In the genomic region with DNA sequence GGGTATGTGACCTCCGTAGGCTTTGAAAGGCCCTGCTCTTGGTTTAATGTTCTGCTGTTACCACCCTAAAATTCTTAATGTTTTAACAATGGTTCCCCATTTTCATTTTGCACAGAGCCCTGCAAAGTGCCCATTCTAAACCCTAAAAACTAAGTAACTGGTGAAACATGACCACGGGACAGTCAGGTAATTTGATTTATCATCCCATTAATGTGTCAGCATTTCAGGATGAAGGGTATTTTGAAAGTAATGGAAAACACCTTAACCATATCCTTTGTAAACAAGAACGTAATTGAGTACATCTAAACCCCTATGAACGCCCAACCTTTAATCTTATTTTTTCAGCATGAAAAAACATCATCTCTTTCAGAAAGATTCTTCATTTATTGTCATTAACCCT, we compare ENCODE assay signal across 27 cellular contexts. TPM values are rescaled to one million over a fixed set of nuclear protein-coding genes. Genes with fewer than 3 reads are reported as not detected.
A peak's percentile ranks its signal among the peaks of the same experiment; 100 is the strongest.
DNase-seq lines count a peak whose midpoint lies in the region; TF ChIP-seq lines count a peak whose summit lies in the region.
"Had no signal": no experiment of that assay in that cellular context is flagged by ENCODE, and none has a peak within 500 bp of the region (broad histone marks: within the 10 kb centered on the region; RNA-seq: fewer than 3 reads in every experiment).

No MANE protein-coding gene starts in this region.

- H3K27ac ChIP-seq in breast epithelium (no peak overlapping the region), mucosa of rectum (ENCODE audit: low read depth in 2 of 2, low read length in 2 of 2) (peak overlapping the region; percentile 59 to 62), substantia nigra (ENCODE audit: low read depth, low read length, poor library complexity, severe bottlenecking) (no peak overlapping the region), ascending aorta (no peak overlapping the region)
- H3K27ac ChIP-seq: 22Rv1, KMS-11, upper lobe of left lung, WERI-Rb-1 had no signal

- TF ChIP-seq CTCF in MCF 10A (IDR thresholded peaks at IDR 0.05; ENCODE audit: unreplicated experiment) (no peak), breast epithelium (IDR thresholded peaks at IDR 0.05) (no peak), chondrocyte (IDR thresholded peaks at IDR 0.05) (no peak), type B pancreatic cell (conservative IDR thresholded peaks at IDR 0.05) (no peak), ascending aorta (IDR thresholded peaks at IDR 0.05) (no peak)

- H3K36me3 ChIP-seq in breast epithelium, result no peaks in the 10 kb centered on the region
- H3K36me3 ChIP-seq in mucosa of rectum (ENCODE audit: control insufficient read depth in 2 of 2, insufficient read depth in 2 of 2, low read length in 2 of 2), result no peaks in the 10 kb centered on the region
- H3K36me3 ChIP-seq in ascending aorta, result no peaks in the 10 kb centered on the region
- H3K36me3 ChIP-seq: right atrium auricular region, upper lobe of left lung, WERI-Rb-1 had no signal

- POLR2A ChIA-PET in MCF 10A (lab: Yijun Ruan, JAX), result interaction anchor here (0.5 to 10.1 kb wide), 12 partner anchors 10 to 182 kb away, joined by 3 to 101 read pairs (median 4); no protein-coding TSS in a partner anchor

- peak overlapping the region; percentile 93 for H3K27ac Mint-ChIP-seq in MCF 10A (ENCODE audit: low read depth, unreplicated experiment)
- peak overlapping the region; percentile 73 for H3K27ac Mint-ChIP-seq in chondrocyte (ENCODE audit: unreplicated experiment)
- H3K27ac Mint-ChIP-seq in type B pancreatic cell, result peak overlapping the region; percentile 85
- H3K27ac Mint-ChIP-seq: activated CD4-positive, alpha-beta T cell treated with anti-CD3 and anti-CD28 coated beads, Interleukin-2, amount 10 ng/mL, durations not matched to agents 7 days and 5 days; activated CD8-positive, alpha-beta memory T cell treated with anti-CD3 and anti-CD28 coated beads, Interleukin-2, amount 10 ng/mL, durations not matched to agents 7 days and 5 days; activated naive CD4-positive, alpha-beta T cell treated with anti-CD3 and anti-CD28 coated beads, Interleukin-2, amount 10 ng/mL, durations not matched to agents 7 days and 5 days; CD4-positive, alpha-beta T cell; GM23338; natural killer cell had no signal

- CTCF ChIA-PET in MCF 10A (lab: Yijun Ruan, JAX), result interaction anchor here (0.5 to 2.0 kb wide), 11 partner anchors 8 to 410 kb away, joined by 3 to 12 read pairs (median 3); a partner anchor contains a TSS

- BruUV-seq in MCF 10A (replicated peaks; lab: Mats Ljungman, UMichigan), result TSS peak; percentile 86

- H3K9me3 Mint-ChIP-seq in MCF 10A (ENCODE audit: unreplicated experiment) (peaks cover 12% of the 10 kb centered on the region), chondrocyte (ENCODE audit: low read depth) (no peaks in the 10 kb centered on the region), type B pancreatic cell (no peaks in the 10 kb centered on the region)
- H3K9me3 Mint-ChIP-seq: activated CD4-positive, alpha-beta T cell treated with anti-CD3 and anti-CD28 coated beads, Interleukin-2, amount 10 ng/mL, durations not matched to agents 7 days and 5 days; activated naive CD4-positive, alpha-beta T cell treated with anti-CD3 and anti-CD28 coated beads, Interleukin-2, amount 10 ng/mL, durations not matched to agents 7 days and 5 days; CD4-positive, alpha-beta T cell; GM23338; natural killer cell had no signal

- H3K4me1 Mint-ChIP-seq in MCF 10A (ENCODE audit: insufficient read depth, unreplicated experiment) (peaks cover 65% of the 10 kb centered on the region), chondrocyte (ENCODE audit: low read depth) (peaks cover 83% of the 10 kb centered on the region), type B pancreatic cell (ENCODE audit: unreplicated experiment) (peaks cover 17% of the 10 kb centered on the region)
- H3K4me1 Mint-ChIP-seq: activated CD4-positive, alpha-beta T cell treated with anti-CD3 and anti-CD28 coated beads, Interleukin-2, amount 10 ng/mL, durations not matched to agents 7 days and 5 days; activated CD8-positive, alpha-beta memory T cell treated with anti-CD3 and anti-CD28 coated beads, Interleukin-2, amount 10 ng/mL, durations not matched to agents 7 days and 5 days; activated naive CD4-positive, alpha-beta T cell treated with anti-CD3 and anti-CD28 coated beads, Interleukin-2, amount 10 ng/mL, durations not matched to agents 7 days and 5 days; GM23338; natural killer cell had no signal

- H3K27me3 Mint-ChIP-seq in MCF 10A (ENCODE audit: insufficient read depth, unreplicated experiment) (no peaks in the 10 kb centered on the region), chondrocyte (ENCODE audit: low read depth) (no peaks in the 10 kb centered on the region), type B pancreatic cell (peaks cover 5% of the 10 kb centered on the region)
- H3K27me3 Mint-ChIP-seq: CD4-positive, alpha-beta T cell had no signal

- H3K4me1 ChIP-seq in breast epithelium (no peaks in the 10 kb centered on the region), mucosa of rectum (ENCODE audit: control insufficient read depth in 2 of 2, insufficient read depth in 2 of 2, low read length in 2 of 2) (peaks cover 3% of the 10 kb centered on the region in 2 donors), ascending aorta (peaks cover 5 to 22% of the 10 kb centered on the region in 2 donors)

- DNase-seq in MCF 10A (ENCODE audit: unreplicated experiment), result no peak
- no peak for DNase-seq in breast epithelium (ENCODE audit: low spot score in 2 of 2)
- DNase-seq in chondrocyte (ENCODE audit: low spot score), result no peak
- DNase-seq in type B pancreatic cell (ENCODE audit: extremely low spot score, unreplicated experiment), result no peak
- no peak for DNase-seq in substantia nigra (lab: John Stamatoyannopoulos, UW)
- no peak for DNase-seq in mesenteric fat pad (ENCODE audit: low spot score)
- DNase-seq in ascending aorta (ENCODE audit: low spot score in 2 of 2), result no peak
- DNase-seq: activated CD4-positive, alpha-beta T cell treated with anti-CD3 and anti-CD28 coated beads, Interleukin-2, amount 10 ng/mL, durations not matched to agents 7 days and 5 days; activated CD8-positive, alpha-beta memory T cell treated with anti-CD3 and anti-CD28 coated beads, Interleukin-2, amount 10 ng/mL, durations not matched to agents 7 days and 5 days; activated naive CD4-positive, alpha-beta T cell treated with anti-CD3 and anti-CD28 coated beads, Interleukin-2, amount 10 ng/mL, durations not matched to agents 7 days and 5 days; amygdala; CD4-positive, alpha-beta T cell; DMS153; GDM1; glutamatergic neuron; mesendoderm; natural killer cell; NCI-H2171; NCI-H526; RPMI8226; upper lobe of left lung; WERI-Rb-1 had no signal

- TF ChIP-seq POLR2A in breast epithelium (IDR thresholded peaks at IDR 0.05), result no peak

- H3K9me3 ChIP-seq in breast epithelium (no peaks in the 10 kb centered on the region), mucosa of rectum (ENCODE audit: control insufficient read depth in 2 of 2, low read length in 2 of 2) (no peaks in the 10 kb centered on the region), ascending aorta (no peaks in the 10 kb centered on the region)
- H3K9me3 ChIP-seq: right atrium auricular region, upper lobe of left lung had no signal

- H3K4me3 Mint-ChIP-seq in MCF 10A (ENCODE audit: unreplicated experiment) (peak overlapping the region; percentile 62), chondrocyte (ENCODE audit: unreplicated experiment) (no peak overlapping the region), type B pancreatic cell (no peak overlapping the region)
- H3K4me3 Mint-ChIP-seq: activated CD4-positive, alpha-beta T cell treated with anti-CD3 and anti-CD28 coated beads, Interleukin-2, amount 10 ng/mL, durations not matched to agents 7 days and 5 days; activated CD8-positive, alpha-beta memory T cell treated with anti-CD3 and anti-CD28 coated beads, Interleukin-2, amount 10 ng/mL, durations not matched to agents 7 days and 5 days; activated naive CD4-positive, alpha-beta T cell treated with anti-CD3 and anti-CD28 coated beads, Interleukin-2, amount 10 ng/mL, durations not matched to agents 7 days and 5 days; CD4-positive, alpha-beta T cell; GM23338; natural killer cell had no signal

- H3K4me3 ChIP-seq in breast epithelium, result no peak overlapping the region
- no peak overlapping the region for H3K4me3 ChIP-seq in mucosa of rectum (ENCODE audit: low read length in 2 of 2)
- H3K4me3 ChIP-seq in ascending aorta, result no peak overlapping the region
- H3K4me3 ChIP-seq: GM23338, right atrium auricular region, upper lobe of left lung had no signal

- H3K36me3 Mint-ChIP-seq in MCF 10A (ENCODE audit: insufficient read depth, unreplicated experiment) (peaks cover 6% of the 10 kb centered on the region), chondrocyte (ENCODE audit: low read depth) (peaks cover 3% of the 10 kb centered on the region), type B pancreatic cell (peaks cover 4% of the 10 kb centered on the region)
- H3K36me3 Mint-ChIP-seq: activated CD8-positive, alpha-beta memory T cell treated with anti-CD3 and anti-CD28 coated beads, Interleukin-2, amount 10 ng/mL, durations not matched to agents 7 days and 5 days; activated naive CD4-positive, alpha-beta T cell treated with anti-CD3 and anti-CD28 coated beads, Interleukin-2, amount 10 ng/mL, durations not matched to agents 7 days and 5 days; natural killer cell had no signal

- H3K27me3 ChIP-seq in breast epithelium, result no peaks in the 10 kb centered on the region
- H3K27me3 ChIP-seq in mucosa of rectum (ENCODE audit: control insufficient read depth in 2 of 2, insufficient read depth in 2 of 2, low read length in 2 of 2), result no peaks in the 10 kb centered on the region
- H3K27me3 ChIP-seq in ascending aorta, result no peaks in the 10 kb centered on the region
- H3K27me3 ChIP-seq: right atrium auricular region, upper lobe of left lung had no signal

- intact Hi-C loops in MCF 10A (cut with micrococcal nuclease) (no loop called here), breast epithelium (cut with DNase I; ENCODE audit: low total_unique reads) (no loop called here), ascending aorta (cut with DNase I) (no loop called here)

- H3K9ac ChIP-seq in mucosa of rectum (ENCODE audit: low read depth in 1 of 2, low read length in 2 of 2), result no peak overlapping the region
- H3K9ac ChIP-seq: KMS-11 had no signal

RNA-seq across cellular contexts. Expression of a gene that starts 15.9 kb away (rescaled TPM):
- total RNA-seq in MCF 10A (2022), result 1.2 and 5.9 TPM in 2 replicates
- 10 to 100 TPM in 1 of 3 donors, 1 to 10 TPM in 2; 1.6 to 14.2 (median 8.8) TPM for total RNA-seq in breast epithelium
- total RNA-seq in chondrocyte, result 7.1 to 10.6 TPM (median 7.5 TPM) in 3 replicates
- 0.43 and 13.3 TPM in 2 replicates for total RNA-seq in type B pancreatic cell (ENCODE audit: low replicate concordance)
- total RNA-seq in mesenteric fat pad, result 11.9 TPM
- total RNA-seq in ascending aorta, result 11.7 TPM
- total RNA-seq: CD4-positive, alpha-beta T cell; natural killer cell had no signal

Comparison
In these comparisons a context has a peak if more than half of its experiments do, and no peak if none do; other contexts are left out.
1. H3K27ac ChIP-seq: peak in mucosa of rectum (2 of 2); none in breast epithelium (0 of 2), substantia nigra (single experiment) and ascending aorta (0 of 2).
2. Peak in every context shown above with its lines, with median percentiles within 50 percentile points of each other: H3K27ac Mint-ChIP-seq.